ENCODE assay signal across 11 cellular contexts in genomic region chr6:27474172-27474465, GRCh38. TPM values are rescaled to one million over a fixed set of nuclear protein-coding genes. Genes with fewer than 3 reads are reported as not detected.
DNase-seq lines count a peak whose midpoint lies in the region; ATAC-seq and TF ChIP-seq lines count a peak whose summit lies in the region.
"Had no signal": no experiment of that assay in that cellular context is flagged by ENCODE, and none has a peak within 500 bp of the region (broad histone marks: within the 10 kb centered on the region; RNA-seq: fewer than 3 reads in every experiment).

No MANE protein-coding gene starts in this region.

- DNase-seq in CD4-positive, alpha-beta memory T cell, result no peak
- DNase-seq in GM23338 (ENCODE audit: low spot score) (peak; percentile 21), NCI-H1092 treated with DMSO at 0.1 percent for 48 hours (lab: John Stamatoyannopoulos, UW) (no peak), DMS114 treated with DMSO at 0.1 percent for 48 hours (lab: John Stamatoyannopoulos, UW; ENCODE audit: unreplicated experiment) (no peak), islet precursor cell (no peak)
- no peak for DNase-seq in activated CD8-positive, alpha-beta T cell treated with anti-CD3 and anti-CD28 coated beads, Interleukin-2, amount 10 ng/mL, durations not matched to agents 7 days and 5 days
- DNase-seq: GOT3, NCI-H446 treated with DMSO at 0.1 percent for 48 hours had no signal

- peak overlapping the region in 6 of 8 donors; percentile 20 to 99 (median 63) for H3K4me3 Mint-ChIP-seq in CD4-positive, alpha-beta memory T cell
- H3K4me3 Mint-ChIP-seq in GM23338, result peak overlapping the region; percentile 99
- H3K4me3 Mint-ChIP-seq in activated CD8-positive, alpha-beta T cell treated with anti-CD3 and anti-CD28 coated beads, Interleukin-2, amount 10 ng/mL, durations not matched to agents 7 days and 5 days, result peak overlapping the region; percentile 84

- peaks cover 50% of the 10 kb centered on the region for H3K4me1 ChIP-seq in CD4-positive, alpha-beta memory T cell (ENCODE audit: insufficient read depth, low read length)
- peaks cover 28% of the 10 kb centered on the region for H3K4me1 ChIP-seq in GM23338 (ENCODE audit: insufficient read depth)
- H3K4me1 ChIP-seq in mesodermal cell (ENCODE audit: control insufficient read depth, insufficient read depth, low read length, poor library complexity, severe bottlenecking), result no peaks in the 10 kb centered on the region

- H3K27ac Mint-ChIP-seq in CD4-positive, alpha-beta memory T cell, result peak overlapping the region in 2 of 7 donors; percentile 48 to 93
- no peak overlapping the region for H3K27ac Mint-ChIP-seq in GM23338
- H3K27ac Mint-ChIP-seq in activated CD8-positive, alpha-beta T cell treated with anti-CD3 and anti-CD28 coated beads, Interleukin-2, amount 10 ng/mL, durations not matched to agents 7 days and 5 days, result no peak overlapping the region

- H3K9me2 ChIP-seq in GM23338 (ENCODE audit: insufficient read depth), result no peaks in the 10 kb centered on the region

- H3K4me2 ChIP-seq in GM23338, result peak overlapping the region; percentile 71

- H3F3A ChIP-seq in GM23338 (replicated peaks; ENCODE audit: low read depth), result peaks cover 6% of the 10 kb centered on the region; the same call in 1 of the 2 replicates

- intact Hi-C loops in CD4-positive, alpha-beta memory T cell (cut with micrococcal nuclease), result loop anchor here (5.0 to 10.0 kb wide), 3 partner anchors 608 to 1159 kb away; partner anchors contain the start of genes ZNF165 and ZSCAN31

- H3K79me2 ChIP-seq in GM23338 (replicated peaks; ENCODE audit: insufficient read depth), result peaks cover 12% of the 10 kb centered on the region; the same call in 1 of the 2 replicates

- no peak overlapping the region for H2AFZ ChIP-seq in GM23338

- 94 to 100% methylated on average over 4 of the region's 4 CpGs for WGBS in mesodermal cell (ENCODE audit: insufficient coverage in 2 of 2), 2 experiments

- no peak for TF ChIP-seq CTCF in GM23338 (conservative IDR thresholded peaks at IDR 0.05; ENCODE audit: low read depth in 2 of 2)

- H4K20me1 ChIP-seq in GM23338 (replicated peaks; ENCODE audit: insufficient read depth), result no peaks in the 10 kb centered on the region

- CTCF ChIA-PET in CD4-positive, alpha-beta memory T cell (lab: Charles Lee; ENCODE audit: partially characterized antibody), result interaction anchor here (1.2 to 2.4 kb wide), 2 partner anchors 161 to 278 kb away, joined by 3 to 10 read pairs; no protein-coding TSS in a partner anchor
- CTCF ChIA-PET in activated CD8-positive, alpha-beta T cell treated with anti-CD3 and anti-CD28 coated beads, Interleukin-2, amount 10 ng/mL, durations not matched to agents 7 days and 5 days (lab: Charles Lee), result no interaction called here

- H3K9me3 Mint-ChIP-seq in CD4-positive, alpha-beta memory T cell, result no peaks in the 10 kb centered on the region
- peaks cover 4% of the 10 kb centered on the region; the same call in 1 of the 3 replicates for H3K9me3 Mint-ChIP-seq in GM23338
- peaks cover 7% of the 10 kb centered on the region for H3K9me3 Mint-ChIP-seq in activated CD8-positive, alpha-beta T cell treated with anti-CD3 and anti-CD28 coated beads, Interleukin-2, amount 10 ng/mL, durations not matched to agents 7 days and 5 days (ENCODE audit: insufficient read depth)
- H3K9me3 Mint-ChIP-seq: stimulated activated memory B cell treated with anti-CD40 and anti-IgM and Interleukin-4, amounts not matched to agents 10 μg/mL and 1 μg/mL and 100 μg/mL, for 72 hours had no signal

- no peak for ATAC-seq in GM23338
- no peak for ATAC-seq in activated CD8-positive, alpha-beta T cell treated with anti-CD3 and anti-CD28 coated beads, Interleukin-2, amount 10 ng/mL, durations not matched to agents 7 days and 5 days
- no peak for ATAC-seq in HG03095 (IDR thresholded peaks at IDR 0.05; ENCODE audit: unreplicated experiment)
- ATAC-seq: stimulated activated memory B cell treated with anti-CD40 and anti-IgM and Interleukin-4, amounts not matched to agents 10 μg/mL and 1 μg/mL and 100 μg/mL, for 72 hours had no signal

- peaks cover 6% of the 10 kb centered on the region for H3K36me3 ChIP-seq in CD4-positive, alpha-beta memory T cell (ENCODE audit: insufficient read depth, low read length)
- H3K36me3 ChIP-seq in GM23338 (ENCODE audit: insufficient read depth) (no peaks in the 10 kb centered on the region), mesodermal cell (ENCODE audit: control insufficient read depth, insufficient read depth, low read length) (peaks cover 13% of the 10 kb centered on the region)

- POLR2A ChIA-PET in CD4-positive, alpha-beta memory T cell (lab: Charles Lee; ENCODE audit: partially characterized antibody), result interaction anchor here (1.2 to 3.2 kb wide), 4 partner anchors 31 to 416 kb away, joined by 3 to 13 read pairs (median 6); a partner anchor contains a TSS
- POLR2A ChIA-PET in activated CD8-positive, alpha-beta T cell treated with anti-CD3 and anti-CD28 coated beads, Interleukin-2, amount 10 ng/mL, durations not matched to agents 7 days and 5 days (lab: Charles Lee), result no interaction called here

- no peaks in the 10 kb centered on the region for H3K27me3 ChIP-seq in CD4-positive, alpha-beta memory T cell (ENCODE audit: insufficient read depth, low read length)
- peaks cover 20% of the 10 kb centered on the region for H3K27me3 ChIP-seq in GM23338 (ENCODE audit: insufficient read depth)

- no peaks in the 10 kb centered on the region for H3K27me3 Mint-ChIP-seq in CD4-positive, alpha-beta memory T cell
- peaks cover 11% of the 10 kb centered on the region for H3K27me3 Mint-ChIP-seq in GM23338 (ENCODE audit: insufficient read depth, low read depth, poor library complexity)
- H3K27me3 Mint-ChIP-seq in activated CD8-positive, alpha-beta T cell treated with anti-CD3 and anti-CD28 coated beads, Interleukin-2, amount 10 ng/mL, durations not matched to agents 7 days and 5 days (ENCODE audit: low read depth), result peaks cover 4% of the 10 kb centered on the region
- H3K27me3 Mint-ChIP-seq: stimulated activated memory B cell treated with anti-CD40 and anti-IgM and Interleukin-4, amounts not matched to agents 10 μg/mL and 1 μg/mL and 100 μg/mL, for 72 hours had no signal

- no peaks in the 10 kb centered on the region for H3K9me3 ChIP-seq in CD4-positive, alpha-beta memory T cell (ENCODE audit: control insufficient read depth in 1 of 2, low read length in 2 of 2)
- no peaks in the 10 kb centered on the region for H3K9me3 ChIP-seq in mesodermal cell (ENCODE audit: control insufficient read depth, low read length)

- peaks cover 11 to 23% of the 10 kb centered on the region in 2 donors for H3K36me3 Mint-ChIP-seq in CD4-positive, alpha-beta memory T cell
- no peaks in the 10 kb centered on the region; the same call in 2 of the 3 replicates for H3K36me3 Mint-ChIP-seq in GM23338 (ENCODE audit: low read depth)
- peaks cover 20% of the 10 kb centered on the region for H3K36me3 Mint-ChIP-seq in activated CD8-positive, alpha-beta T cell treated with anti-CD3 and anti-CD28 coated beads, Interleukin-2, amount 10 ng/mL, durations not matched to agents 7 days and 5 days (ENCODE audit: low read depth)

- no peak overlapping the region for H3K27ac ChIP-seq in CD4-positive, alpha-beta memory T cell (ENCODE audit: low read depth, low read length)
- H3K27ac ChIP-seq in GM23338 (ENCODE audit: low read depth) (peak overlapping the region; percentile 78; the same call in 1 of the 2 replicates), mesodermal cell (ENCODE audit: low read depth, low read length, severe bottlenecking) (no peak overlapping the region)

- H3K4me3 ChIP-seq in CD4-positive, alpha-beta memory T cell (ENCODE audit: low read length in 2 of 2), result no peak overlapping the region
- H3K4me3 ChIP-seq in GM23338, result peak overlapping the region; percentile 86
- peak overlapping the region; percentile 77 for H3K4me3 ChIP-seq in mesodermal cell (ENCODE audit: extremely low read depth, insufficient read depth, low read length, poor library complexity, severe bottlenecking)

- H3K4me1 Mint-ChIP-seq in CD4-positive, alpha-beta memory T cell, result peaks cover 23 to 52% (median 32%) of the 10 kb centered on the region in 4 donors
- peaks cover 25% of the 10 kb centered on the region for H3K4me1 Mint-ChIP-seq in GM23338
- H3K4me1 Mint-ChIP-seq in activated CD8-positive, alpha-beta T cell treated with anti-CD3 and anti-CD28 coated beads, Interleukin-2, amount 10 ng/mL, durations not matched to agents 7 days and 5 days (ENCODE audit: low read depth), result peaks cover 27% of the 10 kb centered on the region

RNA-seq across cellular contexts. Expression of gene ZNF184, which starts 1.2 kb away (rescaled TPM):
- 10 to 100 TPM; 15.2 to 17.4 TPM for total RNA-seq in CD4-positive, alpha-beta memory T cell
- 10 to 100 TPM in 1 of 2 donors, 1 to 10 TPM in 1; 4.8 to 12.7 TPM for polyA plus RNA-seq in CD4-positive, alpha-beta memory T cell
- 7.7 and 10.6 TPM in 2 replicates for total RNA-seq in GM23338 (2014; rRNA removed; shearing (Covaris generic))
- polyA plus RNA-seq in GM23338 (2016; fragmentation: Nextera tagmentation; extraction: Ambion mirVana), result 4.9 and 6.0 TPM in 2 replicates
- 10 to 100 TPM; 11.6 to 12.3 TPM for total RNA-seq in activated CD8-positive, alpha-beta T cell treated with anti-CD3 and anti-CD28 coated beads, Interleukin-2, amount 10 ng/mL, durations not matched to agents 7 days and 5 days
- 9.6 TPM for polyA plus RNA-seq in mesodermal cell (2013, experiment 1 of 2)
- 11.8 TPM for polyA plus RNA-seq in mesodermal cell (2013, experiment 2 of 2)

Comparison
In these comparisons a context has a peak if more than half of its experiments do, and no peak if none do; other contexts are left out.
1. H3K4me3 ChIP-seq: peak in GM23338 (single experiment) and mesodermal cell (single experiment); none in CD4-positive, alpha-beta memory T cell (0 of 2).
2. Peak in every context shown above with its lines, with median percentiles within 50 percentile points of each other: H3K4me3 Mint-ChIP-seq.